ENCODE assay signal across 8 cellular contexts in genomic region chr15:93087825-93088199, GRCh38. TPM values are rescaled to one million over a fixed set of nuclear protein-coding genes. Genes with fewer than 3 reads are reported as not detected.
DNase-seq lines count a peak whose midpoint lies in the region; ATAC-seq lines count a peak whose summit lies in the region.

No MANE protein-coding gene starts in this region.

- DNase-seq in DMS153 treated with DMSO at 0.1 percent for 48 hours (lab: John Stamatoyannopoulos, UW; ENCODE audit: unreplicated experiment) (peak; percentile 10), DMS153 (lab: John Stamatoyannopoulos, UW) (no peak), NCI-H748 treated with DMSO at 0.1 percent for 48 hours (lab: John Stamatoyannopoulos, UW) (peak; percentile 66)
- peak; percentile 64 for DNase-seq in activated CD8-positive, alpha-beta memory T cell treated with anti-CD3 and anti-CD28 coated beads, Interleukin-2, amount 50 U/mL, for 4 hours
- peak; percentile 81 for DNase-seq in stimulated activated CD8-positive, alpha-beta memory T cell treated with anti-CD3 and anti-CD28 coated beads, Interleukin-4, amount 100 ng/mL, for 48 hours

- peak overlapping the region; percentile 57 to 68 for H3K4me3 ChIP-seq in esophagus (ENCODE audit: low read depth in 1 of 2, low read length in 2 of 2)
- H3K4me3 ChIP-seq in mucosa of rectum (ENCODE audit: low read length in 2 of 2) = peak overlapping the region; percentile 39 to 62

- H3K4me1 ChIP-seq in esophagus (ENCODE audit: control insufficient read depth in 2 of 2, insufficient read depth in 2 of 2, low read length in 1 of 2) = no peaks in the 10 kb centered on the region
- peaks cover 0 to 3% of the 10 kb centered on the region in 2 donors for H3K4me1 ChIP-seq in mucosa of rectum (ENCODE audit: control insufficient read depth in 2 of 2, insufficient read depth in 2 of 2, low read length in 2 of 2)

- ATAC-seq in HG03159 (IDR thresholded peaks at IDR 0.05; ENCODE audit: unreplicated experiment) = peak; percentile 66

- 1% methylated on average over 14 of the region's 14 CpGs for WGBS in esophagus, 2 donors

- H3K9me3 ChIP-seq in esophagus (ENCODE audit: control insufficient read depth in 2 of 2, insufficient read depth in 1 of 2, low read depth in 1 of 2, low read length in 1 of 2) (no peaks in the 10 kb centered on the region), mucosa of rectum (ENCODE audit: control insufficient read depth in 2 of 2, low read length in 2 of 2) (no peaks in the 10 kb centered on the region)

- no peaks in the 10 kb centered on the region for H3K27me3 ChIP-seq in esophagus (ENCODE audit: control insufficient read depth in 1 of 2, insufficient read depth in 2 of 2, low read length in 2 of 2)
- H3K27me3 ChIP-seq in mucosa of rectum (ENCODE audit: control insufficient read depth in 2 of 2, insufficient read depth in 2 of 2, low read length in 2 of 2) = peaks cover 28 to 33% of the 10 kb centered on the region in 2 donors

- peak overlapping the region; percentile 88 to 93 for H3K27ac ChIP-seq in esophagus (ENCODE audit: low read depth in 2 of 2, low read length in 1 of 2)
- H3K27ac ChIP-seq in mucosa of rectum (ENCODE audit: low read depth in 2 of 2, low read length in 2 of 2) = no peak overlapping the region

- no peak overlapping the region for H3K9ac ChIP-seq in mucosa of rectum (ENCODE audit: low read depth in 1 of 2, low read length in 2 of 2)

- H3K36me3 ChIP-seq in esophagus (ENCODE audit: control insufficient read depth in 2 of 2, insufficient read depth in 2 of 2, low read length in 1 of 2) (no peaks in the 10 kb centered on the region), mucosa of rectum (ENCODE audit: control insufficient read depth in 2 of 2, insufficient read depth in 2 of 2, low read length in 2 of 2) (no peaks in the 10 kb centered on the region)

RNA-seq across cellular contexts. Expression of gene RGMA, which starts 1.2 kb away (rescaled TPM):
- 10 to 100 TPM; 27.7 to 30.9 TPM for polyA plus RNA-seq in esophagus

Comparison
In these comparisons a context has a peak if more than half of its experiments do, and no peak if none do; other contexts are left out.
1. H3K27ac ChIP-seq: peak in esophagus (2 of 2); none in mucosa of rectum (0 of 2).